In the genomic region with DNA sequence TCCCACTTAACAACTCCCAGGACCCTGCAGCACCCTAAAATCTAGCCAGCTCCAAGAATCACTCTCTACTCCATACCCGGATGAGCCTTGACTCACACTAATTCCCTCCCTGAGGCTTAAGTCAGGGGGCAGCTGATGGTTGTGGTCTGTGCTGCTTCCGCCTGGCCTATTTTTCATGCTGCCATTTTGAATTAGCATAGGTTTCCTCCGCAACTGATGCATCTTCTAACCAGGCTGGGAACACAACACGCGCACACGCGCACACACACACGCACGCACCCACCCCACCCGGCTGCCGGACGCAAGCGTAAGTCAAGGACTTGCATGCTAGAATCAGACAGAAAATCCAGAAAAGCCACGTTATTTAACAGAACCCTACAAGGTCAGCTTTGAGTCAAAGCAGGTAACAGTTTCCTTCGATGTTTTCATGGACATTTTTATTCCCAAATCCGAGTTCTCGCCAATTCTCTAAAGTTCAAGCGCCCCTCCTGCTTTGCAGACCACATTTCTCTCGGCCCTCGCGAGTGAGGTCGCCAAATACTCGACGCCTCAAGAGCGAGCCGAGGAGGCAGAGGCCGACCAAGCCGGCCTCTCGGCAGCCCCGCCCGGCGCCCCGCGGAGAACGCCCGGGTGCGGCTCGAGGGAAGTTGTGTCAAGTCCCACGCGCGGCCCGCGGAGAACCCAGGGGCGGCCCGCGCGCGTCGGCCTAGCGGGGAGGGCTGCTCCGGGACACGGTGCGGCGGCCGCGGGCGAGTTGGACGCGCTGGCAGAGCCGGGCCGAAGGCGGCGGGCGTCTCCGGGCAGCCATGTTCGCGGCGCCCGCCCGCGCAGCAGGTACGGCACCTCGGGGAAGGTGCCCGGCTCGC, we compare ENCODE assay signal across 1 cellular context.
TF ChIP-seq lines count a peak whose summit lies in the region.

No MANE protein-coding gene starts in this region.

TF ChIP-seq in GM12878, 131 proteins besides CTCF, POLR2A, EP300 and RAD21 (continues in another document):
- TF ChIP-seq, protein P1, sequence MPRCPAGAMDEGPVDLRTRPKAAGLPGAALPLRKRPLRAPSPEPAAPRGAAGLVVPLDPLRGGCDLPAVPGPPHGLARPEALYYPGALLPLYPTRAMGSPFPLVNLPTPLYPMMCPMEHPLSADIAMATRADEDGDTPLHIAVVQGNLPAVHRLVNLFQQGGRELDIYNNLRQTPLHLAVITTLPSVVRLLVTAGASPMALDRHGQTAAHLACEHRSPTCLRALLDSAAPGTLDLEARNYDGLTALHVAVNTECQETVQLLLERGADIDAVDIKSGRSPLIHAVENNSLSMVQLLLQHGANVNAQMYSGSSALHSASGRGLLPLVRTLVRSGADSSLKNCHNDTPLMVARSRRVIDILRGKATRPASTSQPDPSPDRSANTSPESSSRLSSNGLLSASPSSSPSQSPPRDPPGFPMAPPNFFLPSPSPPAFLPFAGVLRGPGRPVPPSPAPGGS (IDR thresholded peaks at IDR 0.05; ENCODE audit: borderline replicate concordance, insufficient read depth, low read depth, low read length, poor library complexity, severe bottlenecking): no peak
- TF ChIP-seq, protein P2, sequence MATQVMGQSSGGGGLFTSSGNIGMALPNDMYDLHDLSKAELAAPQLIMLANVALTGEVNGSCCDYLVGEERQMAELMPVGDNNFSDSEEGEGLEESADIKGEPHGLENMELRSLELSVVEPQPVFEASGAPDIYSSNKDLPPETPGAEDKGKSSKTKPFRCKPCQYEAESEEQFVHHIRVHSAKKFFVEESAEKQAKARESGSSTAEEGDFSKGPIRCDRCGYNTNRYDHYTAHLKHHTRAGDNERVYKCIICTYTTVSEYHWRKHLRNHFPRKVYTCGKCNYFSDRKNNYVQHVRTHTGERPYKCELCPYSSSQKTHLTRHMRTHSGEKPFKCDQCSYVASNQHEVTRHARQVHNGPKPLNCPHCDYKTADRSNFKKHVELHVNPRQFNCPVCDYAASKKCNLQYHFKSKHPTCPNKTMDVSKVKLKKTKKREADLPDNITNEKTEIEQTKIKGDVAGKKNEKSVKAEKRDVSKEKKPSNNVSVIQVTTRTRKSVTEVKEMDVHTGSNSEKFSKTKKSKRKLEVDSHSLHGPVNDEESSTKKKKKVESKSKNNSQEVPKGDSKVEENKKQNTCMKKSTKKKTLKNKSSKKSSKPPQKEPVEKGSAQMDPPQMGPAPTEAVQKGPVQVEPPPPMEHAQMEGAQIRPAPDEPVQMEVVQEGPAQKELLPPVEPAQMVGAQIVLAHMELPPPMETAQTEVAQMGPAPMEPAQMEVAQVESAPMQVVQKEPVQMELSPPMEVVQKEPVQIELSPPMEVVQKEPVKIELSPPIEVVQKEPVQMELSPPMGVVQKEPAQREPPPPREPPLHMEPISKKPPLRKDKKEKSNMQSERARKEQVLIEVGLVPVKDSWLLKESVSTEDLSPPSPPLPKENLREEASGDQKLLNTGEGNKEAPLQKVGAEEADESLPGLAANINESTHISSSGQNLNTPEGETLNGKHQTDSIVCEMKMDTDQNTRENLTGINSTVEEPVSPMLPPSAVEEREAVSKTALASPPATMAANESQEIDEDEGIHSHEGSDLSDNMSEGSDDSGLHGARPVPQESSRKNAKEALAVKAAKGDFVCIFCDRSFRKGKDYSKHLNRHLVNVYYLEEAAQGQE (IDR thresholded peaks at IDR 0.05; ENCODE audit: low read depth, low read length): no peak
- TF ChIP-seq ZSCAN29 (IDR thresholded peaks at IDR 0.05) (no peak), SIX5 (IDR thresholded peaks at IDR 0.05; ENCODE audit: low read depth, low read length, severe bottlenecking) (no peak), SUPT20H (IDR thresholded peaks at IDR 0.05; ENCODE audit: borderline replicate concordance, control insufficient read depth, low read depth, low read length) (no peak), CREB1 (IDR thresholded peaks at IDR 0.05; ENCODE audit: low read depth) (peak; percentile 52; the same call in 1 of the 2 replicates), LARP7 (IDR thresholded peaks at IDR 0.05) (peak; percentile 77), JUND (IDR thresholded peaks at IDR 0.05; ENCODE audit: low read depth, low read length) (no peak), RAD51 (IDR thresholded peaks at IDR 0.05) (peak; percentile 52; the same call in 1 of the 2 replicates), CEBPB (IDR thresholded peaks at IDR 0.05; ENCODE audit: borderline replicate concordance in 1 of 2, low read depth in 2 of 2, low read length in 2 of 2) (no peak), RB1 (IDR thresholded peaks at IDR 0.05; ENCODE audit: borderline replicate concordance) (no peak; the same call in 1 of the 2 replicates), CHD4 (IDR thresholded peaks at IDR 0.05) (no peak), NFXL1 (IDR thresholded peaks at IDR 0.05; ENCODE audit: borderline replicate concordance) (no peak; the same call in 1 of the 2 replicates), ASH2L (IDR thresholded peaks at IDR 0.05; ENCODE audit: borderline replicate concordance, low read depth) (no peak), NFIC (IDR thresholded peaks at IDR 0.05; ENCODE audit: low read depth, low read length) (no peak), BACH1 (IDR thresholded peaks at IDR 0.05; ENCODE audit: borderline replicate concordance) (peak; percentile 37; the same call in 1 of the 2 replicates), POU2F2 (IDR thresholded peaks at IDR 0.05; ENCODE audit: borderline replicate concordance, low read depth, low read length) (peak; percentile 92), GATAD2B (conservative IDR thresholded peaks at IDR 0.05; ENCODE audit: low read depth) (no peak), TAF1 (IDR thresholded peaks at IDR 0.05; ENCODE audit: borderline replicate concordance, low read depth, low read length) (peak; percentile 68), ATF7 (IDR thresholded peaks at IDR 0.05; ENCODE audit: low read depth) (peak; percentile 48; the same call in 1 of the 2 replicates), TCF12 (IDR thresholded peaks at IDR 0.05; ENCODE audit: low read depth, low read length) (0 out of 2 replicates have a peak, but pooled peaks have one; percentile 37)
- TF ChIP-seq, protein P3, sequence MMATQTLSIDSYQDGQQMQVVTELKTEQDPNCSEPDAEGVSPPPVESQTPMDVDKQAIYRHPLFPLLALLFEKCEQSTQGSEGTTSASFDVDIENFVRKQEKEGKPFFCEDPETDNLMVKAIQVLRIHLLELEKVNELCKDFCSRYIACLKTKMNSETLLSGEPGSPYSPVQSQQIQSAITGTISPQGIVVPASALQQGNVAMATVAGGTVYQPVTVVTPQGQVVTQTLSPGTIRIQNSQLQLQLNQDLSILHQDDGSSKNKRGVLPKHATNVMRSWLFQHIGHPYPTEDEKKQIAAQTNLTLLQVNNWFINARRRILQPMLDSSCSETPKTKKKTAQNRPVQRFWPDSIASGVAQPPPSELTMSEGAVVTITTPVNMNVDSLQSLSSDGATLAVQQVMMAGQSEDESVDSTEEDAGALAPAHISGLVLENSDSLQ (IDR thresholded peaks at IDR 0.05): no peak
- TF ChIP-seq, protein P4, sequence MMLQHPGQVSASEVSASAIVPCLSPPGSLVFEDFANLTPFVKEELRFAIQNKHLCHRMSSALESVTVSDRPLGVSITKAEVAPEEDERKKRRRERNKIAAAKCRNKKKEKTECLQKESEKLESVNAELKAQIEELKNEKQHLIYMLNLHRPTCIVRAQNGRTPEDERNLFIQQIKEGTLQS (IDR thresholded peaks at IDR 0.05; ENCODE audit: borderline replicate concordance, extremely low read depth, low read depth, low read length): no peak
- TF ChIP-seq, protein P5, sequence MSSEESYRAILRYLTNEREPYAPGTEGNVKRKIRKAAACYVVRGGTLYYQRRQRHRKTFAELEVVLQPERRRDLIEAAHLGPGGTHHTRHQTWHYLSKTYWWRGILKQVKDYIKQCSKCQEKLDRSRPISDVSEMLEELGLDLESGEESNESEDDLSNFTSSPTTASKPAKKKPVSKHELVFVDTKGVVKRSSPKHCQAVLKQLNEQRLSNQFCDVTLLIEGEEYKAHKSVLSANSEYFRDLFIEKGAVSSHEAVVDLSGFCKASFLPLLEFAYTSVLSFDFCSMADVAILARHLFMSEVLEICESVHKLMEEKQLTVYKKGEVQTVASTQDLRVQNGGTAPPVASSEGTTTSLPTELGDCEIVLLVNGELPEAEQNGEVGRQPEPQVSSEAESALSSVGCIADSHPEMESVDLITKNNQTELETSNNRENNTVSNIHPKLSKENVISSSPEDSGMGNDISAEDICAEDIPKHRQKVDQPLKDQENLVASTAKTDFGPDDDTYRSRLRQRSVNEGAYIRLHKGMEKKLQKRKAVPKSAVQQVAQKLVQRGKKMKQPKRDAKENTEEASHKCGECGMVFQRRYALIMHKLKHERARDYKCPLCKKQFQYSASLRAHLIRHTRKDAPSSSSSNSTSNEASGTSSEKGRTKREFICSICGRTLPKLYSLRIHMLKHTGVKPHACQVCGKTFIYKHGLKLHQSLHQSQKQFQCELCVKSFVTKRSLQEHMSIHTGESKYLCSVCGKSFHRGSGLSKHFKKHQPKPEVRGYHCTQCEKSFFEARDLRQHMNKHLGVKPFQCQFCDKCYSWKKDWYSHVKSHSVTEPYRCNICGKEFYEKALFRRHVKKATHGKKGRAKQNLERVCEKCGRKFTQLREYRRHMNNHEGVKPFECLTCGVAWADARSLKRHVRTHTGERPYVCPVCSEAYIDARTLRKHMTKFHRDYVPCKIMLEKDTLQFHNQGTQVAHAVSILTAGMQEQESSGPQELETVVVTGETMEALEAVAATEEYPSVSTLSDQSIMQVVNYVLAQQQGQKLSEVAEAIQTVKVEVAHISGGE (CRISPR knock-in tag; IDR thresholded peaks at IDR 0.05): no peak
- TF ChIP-seq, protein P6, sequence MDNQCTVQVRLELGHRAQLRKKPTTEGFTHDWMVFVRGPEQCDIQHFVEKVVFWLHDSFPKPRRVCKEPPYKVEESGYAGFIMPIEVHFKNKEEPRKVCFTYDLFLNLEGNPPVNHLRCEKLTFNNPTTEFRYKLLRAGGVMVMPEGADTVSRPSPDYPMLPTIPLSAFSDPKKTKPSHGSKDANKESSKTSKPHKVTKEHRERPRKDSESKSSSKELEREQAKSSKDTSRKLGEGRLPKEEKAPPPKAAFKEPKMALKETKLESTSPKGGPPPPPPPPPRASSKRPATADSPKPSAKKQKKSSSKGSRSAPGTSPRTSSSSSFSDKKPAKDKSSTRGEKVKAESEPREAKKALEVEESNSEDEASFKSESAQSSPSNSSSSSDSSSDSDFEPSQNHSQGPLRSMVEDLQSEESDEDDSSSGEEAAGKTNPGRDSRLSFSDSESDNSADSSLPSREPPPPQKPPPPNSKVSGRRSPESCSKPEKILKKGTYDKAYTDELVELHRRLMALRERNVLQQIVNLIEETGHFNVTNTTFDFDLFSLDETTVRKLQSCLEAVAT (IDR thresholded peaks at IDR 0.05): peak; percentile 87
- TF ChIP-seq, protein P7, sequence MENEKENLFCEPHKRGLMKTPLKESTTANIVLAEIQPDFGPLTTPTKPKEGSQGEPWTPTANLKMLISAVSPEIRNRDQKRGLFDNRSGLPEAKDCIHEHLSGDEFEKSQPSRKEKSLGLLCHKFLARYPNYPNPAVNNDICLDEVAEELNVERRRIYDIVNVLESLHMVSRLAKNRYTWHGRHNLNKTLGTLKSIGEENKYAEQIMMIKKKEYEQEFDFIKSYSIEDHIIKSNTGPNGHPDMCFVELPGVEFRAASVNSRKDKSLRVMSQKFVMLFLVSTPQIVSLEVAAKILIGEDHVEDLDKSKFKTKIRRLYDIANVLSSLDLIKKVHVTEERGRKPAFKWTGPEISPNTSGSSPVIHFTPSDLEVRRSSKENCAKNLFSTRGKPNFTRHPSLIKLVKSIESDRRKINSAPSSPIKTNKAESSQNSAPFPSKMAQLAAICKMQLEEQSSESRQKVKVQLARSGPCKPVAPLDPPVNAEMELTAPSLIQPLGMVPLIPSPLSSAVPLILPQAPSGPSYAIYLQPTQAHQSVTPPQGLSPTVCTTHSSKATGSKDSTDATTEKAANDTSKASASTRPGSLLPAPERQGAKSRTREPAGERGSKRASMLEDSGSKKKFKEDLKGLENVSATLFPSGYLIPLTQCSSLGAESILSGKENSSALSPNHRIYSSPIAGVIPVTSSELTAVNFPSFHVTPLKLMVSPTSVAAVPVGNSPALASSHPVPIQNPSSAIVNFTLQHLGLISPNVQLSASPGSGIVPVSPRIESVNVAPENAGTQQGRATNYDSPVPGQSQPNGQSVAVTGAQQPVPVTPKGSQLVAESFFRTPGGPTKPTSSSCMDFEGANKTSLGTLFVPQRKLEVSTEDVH (IDR thresholded peaks at IDR 0.05; ENCODE audit: low read depth, partially characterized antibody): no peak
- TF ChIP-seq, protein P8, sequence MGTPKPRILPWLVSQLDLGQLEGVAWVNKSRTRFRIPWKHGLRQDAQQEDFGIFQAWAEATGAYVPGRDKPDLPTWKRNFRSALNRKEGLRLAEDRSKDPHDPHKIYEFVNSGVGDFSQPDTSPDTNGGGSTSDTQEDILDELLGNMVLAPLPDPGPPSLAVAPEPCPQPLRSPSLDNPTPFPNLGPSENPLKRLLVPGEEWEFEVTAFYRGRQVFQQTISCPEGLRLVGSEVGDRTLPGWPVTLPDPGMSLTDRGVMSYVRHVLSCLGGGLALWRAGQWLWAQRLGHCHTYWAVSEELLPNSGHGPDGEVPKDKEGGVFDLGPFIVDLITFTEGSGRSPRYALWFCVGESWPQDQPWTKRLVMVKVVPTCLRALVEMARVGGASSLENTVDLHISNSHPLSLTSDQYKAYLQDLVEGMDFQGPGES (IDR thresholded peaks at IDR 0.05): no peak
- TF ChIP-seq, protein P9, sequence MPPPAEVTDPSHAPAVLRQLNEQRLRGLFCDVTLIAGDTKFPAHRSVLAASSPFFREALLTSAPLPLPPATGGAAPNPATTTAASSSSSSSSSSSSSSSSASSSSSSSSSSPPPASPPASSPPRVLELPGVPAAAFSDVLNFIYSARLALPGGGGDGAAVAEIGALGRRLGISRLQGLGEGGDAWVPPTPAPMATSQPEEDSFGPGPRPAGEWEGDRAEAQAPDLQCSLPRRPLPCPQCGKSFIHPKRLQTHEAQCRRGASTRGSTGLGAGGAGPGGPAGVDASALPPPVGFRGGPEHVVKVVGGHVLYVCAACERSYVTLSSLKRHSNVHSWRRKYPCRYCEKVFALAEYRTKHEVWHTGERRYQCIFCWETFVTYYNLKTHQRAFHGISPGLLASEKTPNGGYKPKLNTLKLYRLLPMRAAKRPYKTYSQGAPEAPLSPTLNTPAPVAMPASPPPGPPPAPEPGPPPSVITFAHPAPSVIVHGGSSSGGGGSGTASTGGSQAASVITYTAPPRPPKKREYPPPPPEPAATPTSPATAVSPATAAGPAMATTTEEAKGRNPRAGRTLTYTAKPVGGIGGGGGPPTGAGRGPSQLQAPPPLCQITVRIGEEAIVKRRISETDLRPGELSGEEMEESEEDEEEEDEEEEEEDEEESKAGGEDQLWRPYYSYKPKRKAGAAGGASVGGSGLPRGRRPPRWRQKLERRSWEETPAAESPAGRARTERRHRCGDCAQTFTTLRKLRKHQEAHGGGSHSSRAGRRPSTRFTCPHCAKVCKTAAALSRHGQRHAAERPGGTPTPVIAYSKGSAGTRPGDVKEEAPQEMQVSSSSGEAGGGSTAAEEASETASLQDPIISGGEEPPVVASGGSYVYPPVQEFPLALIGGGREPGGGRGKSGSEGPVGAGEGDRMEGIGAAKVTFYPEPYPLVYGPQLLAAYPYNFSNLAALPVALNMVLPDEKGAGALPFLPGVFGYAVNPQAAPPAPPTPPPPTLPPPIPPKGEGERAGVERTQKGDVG (CRISPR knock-in tag; IDR thresholded peaks at IDR 0.05): no peak
- TF ChIP-seq, protein P10, sequence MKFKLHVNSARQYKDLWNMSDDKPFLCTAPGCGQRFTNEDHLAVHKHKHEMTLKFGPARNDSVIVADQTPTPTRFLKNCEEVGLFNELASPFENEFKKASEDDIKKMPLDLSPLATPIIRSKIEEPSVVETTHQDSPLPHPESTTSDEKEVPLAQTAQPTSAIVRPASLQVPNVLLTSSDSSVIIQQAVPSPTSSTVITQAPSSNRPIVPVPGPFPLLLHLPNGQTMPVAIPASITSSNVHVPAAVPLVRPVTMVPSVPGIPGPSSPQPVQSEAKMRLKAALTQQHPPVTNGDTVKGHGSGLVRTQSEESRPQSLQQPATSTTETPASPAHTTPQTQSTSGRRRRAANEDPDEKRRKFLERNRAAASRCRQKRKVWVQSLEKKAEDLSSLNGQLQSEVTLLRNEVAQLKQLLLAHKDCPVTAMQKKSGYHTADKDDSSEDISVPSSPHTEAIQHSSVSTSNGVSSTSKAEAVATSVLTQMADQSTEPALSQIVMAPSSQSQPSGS (IDR thresholded peaks at IDR 0.05; ENCODE audit: low read length): no peak
